In genomic region chr11:48093795-48094642, GRCh38 we compare ENCODE assay signal across 1 cellular context.
TF ChIP-seq lines count a peak whose summit lies in the region.

No MANE protein-coding gene starts in this region.

TF ChIP-seq in K562, 482 proteins besides CTCF, POLR2A, EP300 and RAD21 (continued from another document):
- peak; percentile 63 for TF ChIP-seq PKNOX1 (IDR thresholded peaks at IDR 0.05)
- TF ChIP-seq CBFA2T3 (IDR thresholded peaks at IDR 0.05): peak; percentile 26; the same call in 1 of the 2 replicates
- TF ChIP-seq, protein P1, sequence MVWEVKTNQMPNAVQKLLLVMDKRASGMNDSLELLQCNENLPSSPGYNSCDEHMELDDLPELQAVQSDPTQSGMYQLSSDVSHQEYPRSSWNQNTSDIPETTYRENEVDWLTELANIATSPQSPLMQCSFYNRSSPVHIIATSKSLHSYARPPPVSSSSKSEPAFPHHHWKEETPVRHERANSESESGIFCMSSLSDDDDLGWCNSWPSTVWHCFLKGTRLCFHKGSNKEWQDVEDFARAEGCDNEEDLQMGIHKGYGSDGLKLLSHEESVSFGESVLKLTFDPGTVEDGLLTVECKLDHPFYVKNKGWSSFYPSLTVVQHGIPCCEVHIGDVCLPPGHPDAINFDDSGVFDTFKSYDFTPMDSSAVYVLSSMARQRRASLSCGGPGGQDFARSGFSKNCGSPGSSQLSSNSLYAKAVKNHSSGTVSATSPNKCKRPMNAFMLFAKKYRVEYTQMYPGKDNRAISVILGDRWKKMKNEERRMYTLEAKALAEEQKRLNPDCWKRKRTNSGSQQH (CRISPR knock-in tag; IDR thresholded peaks at IDR 0.05): no peak
- no peak for TF ChIP-seq ZNF695 (CRISPR knock-in tag; IDR thresholded peaks at IDR 0.05)
- TF ChIP-seq RBM39 (optimal IDR thresholded peaks at IDR 0.05; ENCODE audit: low read depth, low read length): no peak
- TF ChIP-seq KLF16 (IDR thresholded peaks at IDR 0.05): no peak
- no peak for TF ChIP-seq GABPA (tag; conservative IDR thresholded peaks at IDR 0.05; ENCODE audit: low read depth)
- TF ChIP-seq, protein P2, sequence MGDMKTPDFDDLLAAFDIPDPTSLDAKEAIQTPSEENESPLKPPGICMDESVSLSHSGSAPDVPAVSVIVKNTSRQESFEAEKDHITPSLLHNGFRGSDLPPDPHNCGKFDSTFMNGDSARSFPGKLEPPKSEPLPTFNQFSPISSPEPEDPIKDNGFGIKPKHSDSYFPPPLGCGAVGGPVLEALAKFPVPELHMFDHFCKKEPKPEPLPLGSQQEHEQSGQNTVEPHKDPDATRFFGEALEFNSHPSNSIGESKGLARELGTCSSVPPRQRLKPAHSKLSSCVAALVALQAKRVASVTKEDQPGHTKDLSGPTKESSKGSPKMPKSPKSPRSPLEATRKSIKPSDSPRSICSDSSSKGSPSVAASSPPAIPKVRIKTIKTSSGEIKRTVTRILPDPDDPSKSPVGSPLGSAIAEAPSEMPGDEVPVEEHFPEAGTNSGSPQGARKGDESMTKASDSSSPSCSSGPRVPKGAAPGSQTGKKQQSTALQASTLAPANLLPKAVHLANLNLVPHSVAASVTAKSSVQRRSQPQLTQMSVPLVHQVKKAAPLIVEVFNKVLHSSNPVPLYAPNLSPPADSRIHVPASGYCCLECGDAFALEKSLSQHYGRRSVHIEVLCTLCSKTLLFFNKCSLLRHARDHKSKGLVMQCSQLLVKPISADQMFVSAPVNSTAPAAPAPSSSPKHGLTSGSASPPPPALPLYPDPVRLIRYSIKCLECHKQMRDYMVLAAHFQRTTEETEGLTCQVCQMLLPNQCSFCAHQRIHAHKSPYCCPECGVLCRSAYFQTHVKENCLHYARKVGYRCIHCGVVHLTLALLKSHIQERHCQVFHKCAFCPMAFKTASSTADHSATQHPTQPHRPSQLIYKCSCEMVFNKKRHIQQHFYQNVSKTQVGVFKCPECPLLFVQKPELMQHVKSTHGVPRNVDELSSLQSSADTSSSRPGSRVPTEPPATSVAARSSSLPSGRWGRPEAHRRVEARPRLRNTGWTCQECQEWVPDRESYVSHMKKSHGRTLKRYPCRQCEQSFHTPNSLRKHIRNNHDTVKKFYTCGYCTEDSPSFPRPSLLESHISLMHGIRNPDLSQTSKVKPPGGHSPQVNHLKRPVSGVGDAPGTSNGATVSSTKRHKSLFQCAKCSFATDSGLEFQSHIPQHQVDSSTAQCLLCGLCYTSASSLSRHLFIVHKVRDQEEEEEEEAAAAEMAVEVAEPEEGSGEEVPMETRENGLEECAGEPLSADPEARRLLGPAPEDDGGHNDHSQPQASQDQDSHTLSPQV (IDR thresholded peaks at IDR 0.05): no peak
- TF ChIP-seq ZNF140 (CRISPR knock-in tag; IDR thresholded peaks at IDR 0.05): no peak
- peak; percentile 72 for TF ChIP-seq MAFF (IDR thresholded peaks at IDR 0.05; ENCODE audit: low read length)
- TF ChIP-seq NR2C2 (CRISPR knock-in tag; IDR thresholded peaks at IDR 0.05): no peak
- peak; percentile 32; the same call in 1 of the 2 replicates for TF ChIP-seq NR2C2 (tag; IDR thresholded peaks at IDR 0.05)
- TF ChIP-seq MAFK (IDR thresholded peaks at IDR 0.05; ENCODE audit: low read length): peak; percentile 52; the same call in 1 of the 2 replicates
- peak; percentile 49; the same call in 1 of the 2 replicates for TF ChIP-seq C11orf30 (IDR thresholded peaks at IDR 0.05; ENCODE audit: low read depth)
- no peak for TF ChIP-seq NCOA2 (IDR thresholded peaks at IDR 0.05; ENCODE audit: partially characterized antibody in 2 of 2)
- TF ChIP-seq MAFG (tag; conservative IDR thresholded peaks at IDR 0.05): peak; percentile 56; the same call in 1 of the 2 replicates
- TF ChIP-seq, protein P3, sequence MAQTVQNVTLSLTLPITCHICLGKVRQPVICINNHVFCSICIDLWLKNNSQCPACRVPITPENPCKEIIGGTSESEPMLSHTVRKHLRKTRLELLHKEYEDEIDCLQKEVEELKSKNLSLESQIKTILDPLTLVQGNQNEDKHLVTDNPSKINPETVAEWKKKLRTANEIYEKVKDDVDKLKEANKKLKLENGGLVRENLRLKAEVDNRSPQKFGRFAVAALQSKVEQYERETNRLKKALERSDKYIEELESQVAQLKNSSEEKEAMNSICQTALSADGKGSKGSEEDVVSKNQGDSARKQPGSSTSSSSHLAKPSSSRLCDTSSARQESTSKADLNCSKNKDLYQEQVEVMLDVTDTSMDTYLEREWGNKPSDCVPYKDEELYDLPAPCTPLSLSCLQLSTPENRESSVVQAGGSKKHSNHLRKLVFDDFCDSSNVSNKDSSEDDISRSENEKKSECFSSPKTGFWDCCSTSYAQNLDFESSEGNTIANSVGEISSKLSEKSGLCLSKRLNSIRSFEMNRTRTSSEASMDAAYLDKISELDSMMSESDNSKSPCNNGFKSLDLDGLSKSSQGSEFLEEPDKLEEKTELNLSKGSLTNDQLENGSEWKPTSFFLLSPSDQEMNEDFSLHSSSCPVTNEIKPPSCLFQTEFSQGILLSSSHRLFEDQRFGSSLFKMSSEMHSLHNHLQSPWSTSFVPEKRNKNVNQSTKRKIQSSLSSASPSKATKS (CRISPR knock-in tag; IDR thresholded peaks at IDR 0.05): no peak
- TF ChIP-seq TAF15 (IDR thresholded peaks at IDR 0.05; ENCODE audit: low read depth, low read length): no peak
